1 cellular context compared by ENCODE assay signal in genomic region chr13:52599853-52600603, GRCh38.
TF ChIP-seq lines count a peak whose summit lies in the region.

No MANE protein-coding gene starts in this region.

TF ChIP-seq in GM12878, 131 proteins besides CTCF, POLR2A, EP300 and RAD21:
- no peak for TF ChIP-seq PAX8 (IDR thresholded peaks at IDR 0.05)
- TF ChIP-seq GATAD2B (conservative IDR thresholded peaks at IDR 0.05; ENCODE audit: low read depth), result peak; percentile 70
- TF ChIP-seq CBX5 (IDR thresholded peaks at IDR 0.05; ENCODE audit: low read depth), result no peak
- TF ChIP-seq CHD1 (IDR thresholded peaks at IDR 0.05; ENCODE audit: low read depth, low read length), result no peak
- TF ChIP-seq NR2F1 (conservative IDR thresholded peaks at IDR 0.05), result peak; percentile 52
- TF ChIP-seq SREBF1 (IDR thresholded peaks at IDR 0.05; ENCODE audit: low read length), result no peak
- TF ChIP-seq ZSCAN29 (IDR thresholded peaks at IDR 0.05), result no peak
- TF ChIP-seq IKZF1 (conservative IDR thresholded peaks at IDR 0.05), result peak; percentile 61
- TF ChIP-seq BHLHE40 (IDR thresholded peaks at IDR 0.05; ENCODE audit: borderline replicate concordance in 1 of 2, low read depth in 2 of 2, low read length in 1 of 2), result peak in 1 of 2 experiments; percentile 88; a peak in 2 of 4 replicates
TF ChIP-seq in GM12878: peak in this region for 4.
